In genomic region chr13:44919103-44919804, GRCh38 we compare ENCODE assay signal across 9 cellular contexts.
DNase-seq lines count a peak whose midpoint lies in the region; ATAC-seq, FAIRE-seq and TF ChIP-seq lines count a peak whose summit lies in the region.
"Had no signal": no experiment of that assay in that cellular context is flagged by ENCODE, and none has a peak within 500 bp of the region (broad histone marks: within the 10 kb centered on the region; RNA-seq: fewer than 3 reads in every experiment).

No MANE protein-coding gene starts in this region.

- H3K9me3 ChIP-seq in HCT116 (ENCODE audit: control insufficient read depth in 1 of 2, insufficient read depth in 1 of 2, low read depth in 1 of 2, low read length in 2 of 2), result no peaks in the 10 kb centered on the region
- no peaks in the 10 kb centered on the region for H3K9me3 ChIP-seq in keratinocyte (ENCODE audit: control insufficient read depth, low read depth, low read length)
- H3K9me3 ChIP-seq in subcutaneous abdominal adipose tissue (ENCODE audit: control insufficient read depth in 5 of 5, low read length in 5 of 5), result no peaks in the 10 kb centered on the region

- peak overlapping the region; percentile 84 for H3K27ac ChIP-seq in HCT116 (ENCODE audit: low read depth, low read length)
- peak overlapping the region; percentile 91 for H3K27ac ChIP-seq in adipose tissue (ENCODE audit: low read depth, low read length)
- peak overlapping the region; percentile 90 for H3K27ac ChIP-seq in keratinocyte (ENCODE audit: control insufficient read depth, insufficient read depth, low read length)
- peak overlapping the region; percentile 100 for H3K27ac ChIP-seq in subcutaneous abdominal adipose tissue (ENCODE audit: low read depth, low read length)

- intact Hi-C loops in HCT116 (cut with micrococcal nuclease), result loop anchor here (5.0 kb wide), 1 partner anchor 437 kb away; no protein-coding TSS in a partner anchor

- dilution Hi-C loops in keratinocyte (cut with MboI; ENCODE audit: extremely low pct_ligation_motif_present, low sequenced_read_pairs), result no loop called here

- WGBS in adipose tissue, 3 donors, result 91 to 97% (median 92%) methylated on average over 18 of the region's 18 CpGs

- CTCF ChIA-PET in HCT116 (lab: Charles Lee), result interaction anchor here (1.0 to 1.6 kb wide), 3 partner anchors 54 to 436 kb away, joined by 3 read pairs; no protein-coding TSS in a partner anchor

- H3K27me3 ChIP-seq in HCT116 (ENCODE audit: insufficient read depth, low read length) (no peaks in the 10 kb centered on the region), keratinocyte (ENCODE audit: control insufficient read depth, extremely low read depth, insufficient read depth, low read length) (no peaks in the 10 kb centered on the region), subcutaneous abdominal adipose tissue (ENCODE audit: control insufficient read depth in 5 of 5, insufficient read depth in 4 of 5, low read length in 5 of 5) (peaks cover 0 to 3% (median 0%) of the 10 kb centered on the region in 5 donors)

- H3K36me3 ChIP-seq in HCT116 (ENCODE audit: control insufficient read depth in 1 of 2, insufficient read depth in 2 of 2, low read length in 2 of 2) (no peaks in the 10 kb centered on the region), keratinocyte (ENCODE audit: control insufficient read depth in 2 of 2, extremely low read depth in 1 of 2, insufficient read depth in 2 of 2, low read length in 2 of 2) (no peaks in the 10 kb centered on the region), subcutaneous abdominal adipose tissue (ENCODE audit: control insufficient read depth in 5 of 5, insufficient read depth in 5 of 5, low read length in 5 of 5) (no peaks in the 10 kb centered on the region)

- BruUV-seq in HCT116 (replicated peaks; lab: Mats Ljungman, UMichigan), result no TSS peak

- H4K20me1 ChIP-seq in HCT116 (ENCODE audit: insufficient read depth), result no peaks in the 10 kb centered on the region
- H4K20me1 ChIP-seq in keratinocyte (ENCODE audit: control insufficient read depth, extremely low read depth, insufficient read depth, low read length), result no peaks in the 10 kb centered on the region

- H2AFZ ChIP-seq in HCT116 (ENCODE audit: low read depth, low read length, poor library complexity, severe bottlenecking) (peak overlapping the region; percentile 58), keratinocyte (ENCODE audit: control insufficient read depth, low read length) (peak overlapping the region; percentile 96)

- RAD21 ChIA-PET in HCT116 (lab: Charles Lee; ENCODE audit: low non-redundant PET in 1 of 2, low total read pairs in 2 of 2, uncharacterized antibody in 2 of 2, unreplicated experiment in 2 of 2), result no interaction called here

- no peak for FAIRE-seq in keratinocyte (lab: Jason Lieb, UNC)

- POLR2A ChIA-PET in HCT116 (lab: Charles Lee), result interaction anchor here (0.6 to 1.5 kb wide), 3 partner anchors 8 to 328 kb away, joined by 3 to 6 read pairs (median 3); no protein-coding TSS in a partner anchor

- TF ChIP-seq RAD21 in HCT116 (IDR thresholded peaks at IDR 0.05; ENCODE audit: low read depth), result no peak

- H3K9ac ChIP-seq in HCT116 (ENCODE audit: low read length) (no peak overlapping the region), keratinocyte (ENCODE audit: control insufficient read depth, extremely low read depth, insufficient read depth, low read length) (peak overlapping the region; percentile 83), subcutaneous abdominal adipose tissue (ENCODE audit: low read length in 5 of 5) (peak overlapping the region; percentile 63 to 100 (median 84))

- H3K4me3 ChIP-seq in HCT116 (replicated peaks in 1 of 2; ENCODE audit: low read depth in 1 of 2, low read length in 2 of 2) (peak overlapping the region in 1 of 2 experiments; percentile 46; a peak in 1 of 4 replicates), keratinocyte (ENCODE audit: control insufficient read depth in 2 of 3, extremely low read depth in 1 of 3, insufficient read depth in 2 of 3, low read depth in 1 of 3, low read length in 3 of 3) (peak overlapping the region in 1 of 3 experiments; percentile 87), subcutaneous abdominal adipose tissue (ENCODE audit: low read depth in 1 of 5, low read length in 5 of 5) (peak overlapping the region; percentile 71 to 84 (median 80))

- H3K79me2 ChIP-seq in HCT116 (ENCODE audit: insufficient read depth, low read length) (no peaks in the 10 kb centered on the region), keratinocyte (ENCODE audit: control insufficient read depth, insufficient read depth, low read length) (no peaks in the 10 kb centered on the region)

- H3K4me2 ChIP-seq in HCT116 (ENCODE audit: low read length) (peak overlapping the region; percentile 83), keratinocyte (ENCODE audit: control insufficient read depth, extremely low read depth, insufficient read depth, low read depth, low read length) (peak overlapping the region; percentile 74)

- no peaks in the 10 kb centered on the region for H3K9me1 ChIP-seq in keratinocyte (ENCODE audit: control insufficient read depth, extremely low read depth, insufficient read depth, low read length)

- peaks cover 19 to 41% of the 10 kb centered on the region in 2 experiments for H3K4me1 ChIP-seq in HCT116 (ENCODE audit: control insufficient read depth in 1 of 2, insufficient read depth in 2 of 2, low read length in 2 of 2)
- peaks cover 29% of the 10 kb centered on the region for H3K4me1 ChIP-seq in keratinocyte (ENCODE audit: control insufficient read depth, extremely low read depth, insufficient read depth, low read length)
- H3K4me1 ChIP-seq in subcutaneous abdominal adipose tissue (ENCODE audit: control insufficient read depth in 5 of 5, insufficient read depth in 5 of 5, low read length in 5 of 5), result peaks cover 11 to 29% (median 13%) of the 10 kb centered on the region in 5 donors

- ATAC-seq in HCT116 (no peak), HG03039 (IDR thresholded peaks at IDR 0.05; ENCODE audit: unreplicated experiment) (no peak)

- TF ChIP-seq CTCF in HCT116 (IDR thresholded peaks at IDR 0.05 in 2 of 3, conservative IDR thresholded peaks at IDR 0.05 in 1 of 3; ENCODE audit: borderline replicate concordance in 1 of 3, insufficient read depth in 1 of 3, low read depth in 2 of 3, low read length in 2 of 3) (no peak), keratinocyte (optimal IDR thresholded peaks at IDR 0.05 in 1 of 3, IDR thresholded peaks at IDR 0.05 in 1 of 3, conservative IDR thresholded peaks at IDR 0.05 in 1 of 3; ENCODE audit: extremely low read depth in 1 of 3, insufficient read depth in 2 of 3, low read length in 3 of 3) (no peak)

- DNase-seq in HCT116 (ENCODE audit: low read depth, low spot score), result no peak
- no peak for DNase-seq in keratinocyte (ENCODE audit: low read depth, low spot score)
- no peak for DNase-seq in NCI-H510A treated with DMSO at 0.1 percent for 48 hours (lab: John Stamatoyannopoulos, UW)
- DNase-seq in COLO668 (lab: John Stamatoyannopoulos, UW; ENCODE audit: unreplicated experiment), result no peak
- DNase-seq in activated naive CD4-positive, alpha-beta T cell treated with Interleukin-2 at 50 U/mL for 16 hours, result no peak
- DNase-seq: activated CD4-positive, alpha-beta T cell treated with anti-CD3 and anti-CD28 coated beads, Interleukin-2, amount 50 U/mL, for 1 hour had no signal

- no peaks in the 10 kb centered on the region for H3K9me2 ChIP-seq in HCT116 (ENCODE audit: insufficient read depth)

- no peak for TF ChIP-seq POLR2A in HCT116 (IDR thresholded peaks at IDR 0.05; ENCODE audit: borderline replicate concordance, extremely low read depth, insufficient read depth, insufficient read length)

TF ChIP-seq in HCT116, 20 proteins besides CTCF, POLR2A, EP300 and RAD21 (continues in another document):
- no peak for TF ChIP-seq ZNF274 (IDR thresholded peaks at IDR 0.05; ENCODE audit: low read depth, low read length)
- no peak for TF ChIP-seq POLR2AphosphoS5 (IDR thresholded peaks at IDR 0.05; ENCODE audit: low read depth, low read length)
- TF ChIP-seq, protein P1, sequence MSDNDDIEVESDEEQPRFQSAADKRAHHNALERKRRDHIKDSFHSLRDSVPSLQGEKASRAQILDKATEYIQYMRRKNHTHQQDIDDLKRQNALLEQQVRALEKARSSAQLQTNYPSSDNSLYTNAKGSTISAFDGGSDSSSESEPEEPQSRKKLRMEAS (IDR thresholded peaks at IDR 0.05), result no peak
- TF ChIP-seq, protein P2, sequence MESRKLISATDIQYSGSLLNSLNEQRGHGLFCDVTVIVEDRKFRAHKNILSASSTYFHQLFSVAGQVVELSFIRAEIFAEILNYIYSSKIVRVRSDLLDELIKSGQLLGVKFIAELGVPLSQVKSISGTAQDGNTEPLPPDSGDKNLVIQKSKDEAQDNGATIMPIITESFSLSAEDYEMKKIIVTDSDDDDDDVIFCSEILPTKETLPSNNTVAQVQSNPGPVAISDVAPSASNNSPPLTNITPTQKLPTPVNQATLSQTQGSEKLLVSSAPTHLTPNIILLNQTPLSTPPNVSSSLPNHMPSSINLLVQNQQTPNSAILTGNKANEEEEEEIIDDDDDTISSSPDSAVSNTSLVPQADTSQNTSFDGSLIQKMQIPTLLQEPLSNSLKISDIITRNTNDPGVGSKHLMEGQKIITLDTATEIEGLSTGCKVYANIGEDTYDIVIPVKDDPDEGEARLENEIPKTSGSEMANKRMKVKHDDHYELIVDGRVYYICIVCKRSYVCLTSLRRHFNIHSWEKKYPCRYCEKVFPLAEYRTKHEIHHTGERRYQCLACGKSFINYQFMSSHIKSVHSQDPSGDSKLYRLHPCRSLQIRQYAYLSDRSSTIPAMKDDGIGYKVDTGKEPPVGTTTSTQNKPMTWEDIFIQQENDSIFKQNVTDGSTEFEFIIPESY (IDR thresholded peaks at IDR 0.05; ENCODE audit: extremely low read depth, insufficient replicate concordance, low read length), result no peak
- no peak for TF ChIP-seq EZH2phosphoT487 (IDR thresholded peaks at IDR 0.05; ENCODE audit: borderline replicate concordance)
- no peak for TF ChIP-seq EGR1 (IDR thresholded peaks at IDR 0.05; ENCODE audit: low read depth)
- no peak for TF ChIP-seq JUND (IDR thresholded peaks at IDR 0.05)
